Comparison of ENCODE assay signal across 19 cellular contexts in the genomic region with DNA sequence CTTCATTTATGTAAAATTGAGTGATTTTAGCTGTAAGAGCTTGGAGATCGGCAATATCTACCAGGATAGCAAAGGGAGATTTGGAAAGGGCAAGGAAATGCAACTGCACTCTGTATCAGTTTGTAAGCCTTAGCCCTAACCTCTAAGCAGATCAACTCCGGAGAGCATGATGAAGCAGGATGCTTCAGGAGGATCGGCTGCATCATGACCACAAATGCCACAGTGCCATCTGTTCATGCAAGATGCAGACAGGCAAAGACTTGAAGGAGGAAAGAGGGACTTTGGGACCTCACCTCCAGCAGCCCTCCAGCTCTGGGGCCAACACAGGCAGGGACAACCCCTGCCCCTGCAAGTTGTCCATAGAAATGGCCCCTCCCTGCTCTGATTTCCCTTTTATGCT.
DNase-seq lines count a peak whose midpoint lies in the region; ATAC-seq, FAIRE-seq and TF ChIP-seq lines count a peak whose summit lies in the region.
"Had no signal": no experiment of that assay in that cellular context is flagged by ENCODE, and none has a peak within 500 bp of the region (broad histone marks: within the 10 kb centered on the region; RNA-seq: fewer than 3 reads in every experiment).

No MANE protein-coding gene starts in this region.

- peak overlapping the region; percentile 1 to 56 (median 39); a peak in 18 of 22 replicates for H3K4me2 ChIP-seq in BLaER1 treated with 17β-estradiol and CSF1 and Interleukin-3, amounts not matched to agents 10 nM and 100 nM

- H3K9me3 Mint-ChIP-seq in CD8-positive, alpha-beta T cell, result no peaks in the 10 kb centered on the region
- H3K9me3 Mint-ChIP-seq in activated naive CD8-positive, alpha-beta T cell treated with anti-CD3 and anti-CD28 coated beads, Interleukin-2, amount 50 U/mL, for 24 hours, result no peaks in the 10 kb centered on the region
- H3K9me3 Mint-ChIP-seq in WTC11, result peaks cover 22% of the 10 kb centered on the region
- H3K9me3 Mint-ChIP-seq: activated B cell treated with CpG ODN at 0.5 μM for 24 hours; stimulated activated naive B cell treated with anti-CD40 and anti-IgM and Interleukin-4, amounts not matched to agents 10 μg/mL and 1 μg/mL and 100 μg/mL, for 72 hours had no signal

- no peak overlapping the region for H3K27ac ChIP-seq in BLaER1 treated with 17β-estradiol and CSF1 and Interleukin-3, amounts not matched to agents 10 nM and 100 nM
- no peak overlapping the region for H3K27ac ChIP-seq in CD8-positive, alpha-beta T cell (ENCODE audit: low read depth, low read length)
- H3K27ac ChIP-seq: ascending aorta, transverse colon had no signal

- peaks cover 0 to 31% (median 15%) of the 10 kb centered on the region in 11 experiments; a peak in 16 of 22 replicates for H3K9me3 ChIP-seq in BLaER1 treated with 17β-estradiol and CSF1 and Interleukin-3, amounts not matched to agents 10 nM and 100 nM (replicated peaks in 1 of 11)
- H3K9me3 ChIP-seq in CD8-positive, alpha-beta T cell (ENCODE audit: low read length), result no peaks in the 10 kb centered on the region
- H3K9me3 ChIP-seq: ascending aorta, transverse colon had no signal

- H3K4me3 ChIP-seq in BLaER1 treated with 17β-estradiol and CSF1 and Interleukin-3, amounts not matched to agents 10 nM and 100 nM, result no peak overlapping the region
- H3K4me3 ChIP-seq in CD8-positive, alpha-beta T cell (ENCODE audit: low read depth, low read length), result no peak overlapping the region
- H3K4me3 ChIP-seq: ascending aorta, transverse colon had no signal

- H3K36me3 Mint-ChIP-seq in CD8-positive, alpha-beta T cell, result no peaks in the 10 kb centered on the region
- no peaks in the 10 kb centered on the region for H3K36me3 Mint-ChIP-seq in activated naive CD8-positive, alpha-beta T cell treated with anti-CD3 and anti-CD28 coated beads, Interleukin-2, amount 50 U/mL, for 24 hours (ENCODE audit: low read depth)
- no peaks in the 10 kb centered on the region for H3K36me3 Mint-ChIP-seq in WTC11
- H3K36me3 Mint-ChIP-seq: stimulated activated naive B cell treated with anti-CD40 and anti-IgM and Interleukin-4, amounts not matched to agents 10 μg/mL and 1 μg/mL and 100 μg/mL, for 72 hours had no signal

- H3K4me1 ChIP-seq in BLaER1 treated with 17β-estradiol and CSF1 and Interleukin-3, amounts not matched to agents 10 nM and 100 nM, result peaks cover 21 to 26% (median 25%) of the 10 kb centered on the region in 10 experiments
- peaks cover 11% of the 10 kb centered on the region for H3K4me1 ChIP-seq in CD8-positive, alpha-beta T cell (ENCODE audit: insufficient read depth, low read length)
- H3K4me1 ChIP-seq: ascending aorta, transverse colon had no signal

- peak; percentile 78 for ATAC-seq in CD8-positive, alpha-beta T cell
- peak; percentile 66 for ATAC-seq in activated naive CD8-positive, alpha-beta T cell treated with anti-CD3 and anti-CD28 coated beads, Interleukin-2, amount 50 U/mL, for 24 hours
- ATAC-seq in HG02588 (IDR thresholded peaks at IDR 0.05; ENCODE audit: unreplicated experiment) (no peak), WTC11 (no peak)
- ATAC-seq: stimulated activated naive B cell treated with anti-CD40 and anti-IgM and Interleukin-4, amounts not matched to agents 10 μg/mL and 1 μg/mL and 100 μg/mL, for 72 hours had no signal

- H3K9ac ChIP-seq in BLaER1 treated with 17β-estradiol and CSF1 and Interleukin-3, amounts not matched to agents 10 nM and 100 nM, result no peak overlapping the region

- no peaks in the 10 kb centered on the region for H4K20me1 ChIP-seq in BLaER1 treated with 17β-estradiol and CSF1 and Interleukin-3, amounts not matched to agents 10 nM and 100 nM

- H3K27me3 Mint-ChIP-seq in CD8-positive, alpha-beta T cell (ENCODE audit: low read depth), result peaks cover 3% of the 10 kb centered on the region
- H3K27me3 Mint-ChIP-seq in activated naive CD8-positive, alpha-beta T cell treated with anti-CD3 and anti-CD28 coated beads, Interleukin-2, amount 50 U/mL, for 24 hours, result no peaks in the 10 kb centered on the region
- no peaks in the 10 kb centered on the region; the same call in 1 of the 2 replicates for H3K27me3 Mint-ChIP-seq in WTC11 (ENCODE audit: low read depth)

- H3K4me3 Mint-ChIP-seq in CD8-positive, alpha-beta T cell, result no peak overlapping the region
- H3K4me3 Mint-ChIP-seq in activated naive CD8-positive, alpha-beta T cell treated with anti-CD3 and anti-CD28 coated beads, Interleukin-2, amount 50 U/mL, for 24 hours, result no peak overlapping the region
- H3K4me3 Mint-ChIP-seq in WTC11, result no peak overlapping the region
- H3K4me3 Mint-ChIP-seq: activated B cell treated with CpG ODN at 0.5 μM for 24 hours; stimulated activated naive B cell treated with anti-CD40 and anti-IgM and Interleukin-4, amounts not matched to agents 10 μg/mL and 1 μg/mL and 100 μg/mL, for 72 hours had no signal

- H3K27ac Mint-ChIP-seq in CD8-positive, alpha-beta T cell, result no peak overlapping the region
- no peak overlapping the region for H3K27ac Mint-ChIP-seq in activated naive CD8-positive, alpha-beta T cell treated with anti-CD3 and anti-CD28 coated beads, Interleukin-2, amount 50 U/mL, for 24 hours
- H3K27ac Mint-ChIP-seq in WTC11, result no peak overlapping the region
- H3K27ac Mint-ChIP-seq: activated B cell treated with CpG ODN at 0.5 μM for 24 hours; stimulated activated naive B cell treated with anti-CD40 and anti-IgM and Interleukin-4, amounts not matched to agents 10 μg/mL and 1 μg/mL and 100 μg/mL, for 72 hours had no signal

- intact Hi-C loops in CD8-positive, alpha-beta T cell (cut with DNase I, micrococcal nuclease), result no loop called here

- H3K27me3 ChIP-seq in BLaER1 treated with 17β-estradiol and CSF1 and Interleukin-3, amounts not matched to agents 10 nM and 100 nM, result no peaks in the 10 kb centered on the region
- H3K27me3 ChIP-seq in CD8-positive, alpha-beta T cell (ENCODE audit: insufficient read depth, low read length), result no peaks in the 10 kb centered on the region
- H3K27me3 ChIP-seq: ascending aorta, transverse colon had no signal

- FAIRE-seq in RCC 7860 (lab: Jason Lieb, UNC), result no peak
- FAIRE-seq: colon had no signal

- peak in 5 of 7 experiments; percentile 22 to 63 (median 26) for DNase-seq in CD8-positive, alpha-beta T cell
- DNase-seq in NCI-H82 (lab: John Stamatoyannopoulos, UW), result peak; percentile 71
- no peak for DNase-seq in activated naive CD8-positive, alpha-beta T cell treated with anti-CD3 and anti-CD28 coated beads, Interleukin-2, amount 50 U/mL, for 24 hours
- DNase-seq in WTC11 (ENCODE audit: low spot score), result no peak
- no peak for DNase-seq in RCC 7860 (ENCODE audit: low spot score)
- DNase-seq in activated CD4-positive, CD25-positive, alpha-beta regulatory T cell (lab: John Stamatoyannopoulos, UW), result no peak
- DNase-seq: activated B cell treated with CpG ODN at 0.5 μM for 24 hours; hypothalamus; Kasumi-1; mesenchymal stem cell; NCI-H1436; retina; Right ventricle myocardium superior; stimulated activated naive B cell treated with anti-CD40 and anti-IgM and Interleukin-4, amounts not matched to agents 10 μg/mL and 1 μg/mL and 100 μg/mL, for 72 hours; transverse colon had no signal

- peaks cover 18% of the 10 kb centered on the region for H3K4me1 Mint-ChIP-seq in CD8-positive, alpha-beta T cell (ENCODE audit: low read depth)
- H3K4me1 Mint-ChIP-seq in activated naive CD8-positive, alpha-beta T cell treated with anti-CD3 and anti-CD28 coated beads, Interleukin-2, amount 50 U/mL, for 24 hours, result peaks cover 9% of the 10 kb centered on the region
- no peaks in the 10 kb centered on the region for H3K4me1 Mint-ChIP-seq in WTC11
- H3K4me1 Mint-ChIP-seq: activated B cell treated with CpG ODN at 0.5 μM for 24 hours had no signal

- POLR2A ChIA-PET in CD8-positive, alpha-beta T cell (lab: Charles Lee), result no interaction called here
- POLR2A ChIA-PET in WTC11 (lab: Charles Lee), result no interaction called here

- TF ChIP-seq CTCF in CD8-positive, alpha-beta T cell (IDR thresholded peaks at IDR 0.05), result no peak
- TF ChIP-seq CTCF in WTC11 (IDR thresholded peaks at IDR 0.05), result no peak

- CTCF ChIA-PET in CD8-positive, alpha-beta T cell (lab: Charles Lee), result no interaction called here
- CTCF ChIA-PET in WTC11 (lab: Charles Lee), result no interaction called here

- H3K36me3 ChIP-seq in BLaER1 treated with 17β-estradiol and CSF1 and Interleukin-3, amounts not matched to agents 10 nM and 100 nM, result no peaks in the 10 kb centered on the region
- no peaks in the 10 kb centered on the region for H3K36me3 ChIP-seq in CD8-positive, alpha-beta T cell (ENCODE audit: insufficient read depth, low read length)
- H3K36me3 ChIP-seq: ascending aorta, transverse colon had no signal

TF ChIP-seq in WTC11, 78 proteins besides CTCF, POLR2A, EP300 and RAD21 (continues in another document):
- TF ChIP-seq, protein P1, sequence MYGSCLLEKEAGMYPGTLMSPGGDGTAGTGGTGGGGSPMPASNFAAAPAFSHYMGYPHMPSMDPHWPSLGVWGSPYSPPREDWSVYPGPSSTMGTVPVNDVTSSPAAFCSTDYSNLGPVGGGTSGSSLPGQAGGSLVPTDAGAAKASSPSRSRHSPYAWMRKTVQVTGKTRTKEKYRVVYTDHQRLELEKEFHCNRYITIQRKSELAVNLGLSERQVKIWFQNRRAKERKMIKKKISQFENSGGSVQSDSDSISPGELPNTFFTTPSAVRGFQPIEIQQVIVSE (CRISPR knock-in tag; IDR thresholded peaks at IDR 0.05; ENCODE audit: borderline replicate concordance), result no peak
- TF ChIP-seq OVOL2 (CRISPR knock-in tag; IDR thresholded peaks at IDR 0.05; ENCODE audit: borderline replicate concordance), result no peak
- TF ChIP-seq, protein P2, sequence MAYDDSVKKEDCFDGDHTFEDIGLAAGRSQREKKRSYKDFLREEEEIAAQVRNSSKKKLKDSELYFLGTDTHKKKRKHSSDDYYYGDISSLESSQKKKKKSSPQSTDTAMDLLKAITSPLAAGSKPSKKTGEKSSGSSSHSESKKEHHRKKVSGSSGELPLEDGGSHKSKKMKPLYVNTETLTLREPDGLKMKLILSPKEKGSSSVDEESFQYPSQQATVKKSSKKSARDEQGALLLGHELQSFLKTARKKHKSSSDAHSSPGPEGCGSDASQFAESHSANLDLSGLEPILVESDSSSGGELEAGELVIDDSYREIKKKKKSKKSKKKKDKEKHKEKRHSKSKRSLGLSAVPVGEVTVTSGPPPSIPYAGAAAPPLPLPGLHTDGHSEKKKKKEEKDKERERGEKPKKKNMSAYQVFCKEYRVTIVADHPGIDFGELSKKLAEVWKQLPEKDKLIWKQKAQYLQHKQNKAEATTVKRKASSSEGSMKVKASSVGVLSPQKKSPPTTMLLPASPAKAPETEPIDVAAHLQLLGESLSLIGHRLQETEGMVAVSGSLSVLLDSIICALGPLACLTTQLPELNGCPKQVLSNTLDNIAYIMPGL (CRISPR knock-in tag; IDR thresholded peaks at IDR 0.05), result no peak
- no peak for TF ChIP-seq NR3C1 (CRISPR knock-in tag; conservative IDR thresholded peaks at IDR 0.05; ENCODE audit: low read depth)

Comparison
In these comparisons a context has a peak if more than half of its experiments do, and no peak if none do; other contexts are left out.
1. ATAC-seq: peak in CD8-positive, alpha-beta T cell (single experiment) and activated naive CD8-positive, alpha-beta T cell treated with anti-CD3 and anti-CD28 coated beads, Interleukin-2, amount 50 U/mL, for 24 hours (single experiment); none in HG02588 (single experiment) and WTC11 (single experiment).
2. DNase-seq: peak in CD8-positive, alpha-beta T cell (5 of 7) and NCI-H82 (single experiment); none in activated naive CD8-positive, alpha-beta T cell treated with anti-CD3 and anti-CD28 coated beads, Interleukin-2, amount 50 U/mL, for 24 hours (single experiment), WTC11 (single experiment), RCC 7860 (single experiment) and activated CD4-positive, CD25-positive, alpha-beta regulatory T cell (0 of 4).